Comparison of ENCODE assay signal across 1 cellular context in genomic region chr2:134936691-134937090, GRCh38.
TF ChIP-seq lines count a peak whose summit lies in the region.

No MANE protein-coding gene starts in this region.

TF ChIP-seq in SK-N-SH, 30 proteins besides CTCF, POLR2A, EP300 and RAD21 (continued from another document):
- TF ChIP-seq USF1 (IDR thresholded peaks at IDR 0.05; ENCODE audit: borderline replicate concordance, low read depth) (no peak), TAF1 (IDR thresholded peaks at IDR 0.05; ENCODE audit: borderline replicate concordance, low read depth, low read length) (no peak), NRF1 (IDR thresholded peaks at IDR 0.05; ENCODE audit: low read depth, low read length) (no peak)
TF ChIP-seq in SK-N-SH: peak in this region for 0.
